Comparison of ENCODE assay signal across 1 cellular context in genomic region chr7:35036361-35037171, GRCh38.
TF ChIP-seq lines count a peak whose summit lies in the region.

No MANE protein-coding gene starts in this region.

TF ChIP-seq in HepG2, 621 proteins besides CTCF, POLR2A, EP300 and RAD21 (continued from another document):
- TF ChIP-seq MNT (IDR thresholded peaks at IDR 0.05) (no peak), MIXL1 (CRISPR knock-in tag; IDR thresholded peaks at IDR 0.05) (no peak), ARID4A (CRISPR knock-in tag; IDR thresholded peaks at IDR 0.05; ENCODE audit: borderline replicate concordance) (no peak; the same call in 1 of the 2 replicates), SIX1 (CRISPR knock-in tag; IDR thresholded peaks at IDR 0.05; ENCODE audit: borderline replicate concordance) (no peak), SMARCC2 (IDR thresholded peaks at IDR 0.05) (no peak), JUN (CRISPR knock-in tag; IDR thresholded peaks at IDR 0.05) (no peak), CENPBD1 (CRISPR knock-in tag; IDR thresholded peaks at IDR 0.05; ENCODE audit: borderline replicate concordance, low read depth) (no peak), THAP8 (CRISPR knock-in tag; IDR thresholded peaks at IDR 0.05; ENCODE audit: borderline replicate concordance) (no peak), FOXP1 (IDR thresholded peaks at IDR 0.05) (no peak), FOXP1 (CRISPR knock-in tag; IDR thresholded peaks at IDR 0.05) (no peak), NFYB (CRISPR knock-in tag; IDR thresholded peaks at IDR 0.05) (0 out of 2 replicates have a peak, but pooled peaks have one; percentile 26), PCBP2 (optimal IDR thresholded peaks at IDR 0.05; ENCODE audit: low read depth, low read length, poor library complexity, severe bottlenecking) (no peak), STAG1 (CRISPR knock-in tag; IDR thresholded peaks at IDR 0.05) (no peak), SPEN (CRISPR knock-in tag; IDR thresholded peaks at IDR 0.05; ENCODE audit: low read depth) (no peak), ZNF501 (CRISPR knock-in tag; IDR thresholded peaks at IDR 0.05) (no peak), HDAC2 (CRISPR knock-in tag; IDR thresholded peaks at IDR 0.05) (no peak), ZNF878 (CRISPR knock-in tag; IDR thresholded peaks at IDR 0.05) (0 out of 2 replicates have a peak, but pooled peaks have one; percentile 22), HMGXB4 (CRISPR knock-in tag; IDR thresholded peaks at IDR 0.05; ENCODE audit: borderline replicate concordance in 1 of 2, low read depth in 1 of 2) (peak in 1 of 2 experiments; percentile 56; a peak in 1 of 4 replicates), CAMTA2 (CRISPR knock-in tag; IDR thresholded peaks at IDR 0.05; ENCODE audit: borderline replicate concordance) (no peak), ARHGAP35 (CRISPR knock-in tag; IDR thresholded peaks at IDR 0.05; ENCODE audit: borderline replicate concordance) (no peak), ZNF639 (CRISPR knock-in tag; conservative IDR thresholded peaks at IDR 0.05) (no peak; the same call in 1 of the 2 replicates), ZNF768 (CRISPR knock-in tag; IDR thresholded peaks at IDR 0.05) (no peak), ZNF230 (CRISPR knock-in tag; IDR thresholded peaks at IDR 0.05) (no peak), THRA (CRISPR knock-in tag; IDR thresholded peaks at IDR 0.05; ENCODE audit: borderline replicate concordance) (no peak), ZFX (CRISPR knock-in tag; IDR thresholded peaks at IDR 0.05; ENCODE audit: low read depth) (peak; percentile 52; the same call in 1 of the 2 replicates), GRHL1 (CRISPR knock-in tag; conservative IDR thresholded peaks at IDR 0.05) (no peak), LRRFIP1 (CRISPR knock-in tag; conservative IDR thresholded peaks at IDR 0.05) (no peak), DNMT1 (CRISPR knock-in tag; IDR thresholded peaks at IDR 0.05) (no peak), CSRNP2 (CRISPR knock-in tag; conservative IDR thresholded peaks at IDR 0.05; ENCODE audit: low read depth) (no peak), ASH2L (IDR thresholded peaks at IDR 0.05; ENCODE audit: insufficient read length, low read depth, low read length) (peak; percentile 29), ZNF776 (CRISPR knock-in tag; IDR thresholded peaks at IDR 0.05) (no peak)
